15 cellular contexts compared by ENCODE assay signal in genomic region chr1:53580739-53581475, GRCh38.
"Had no signal": no experiment of that assay in that cellular context is flagged by ENCODE, and none has a peak within 500 bp of the region (broad histone marks: within the 10 kb centered on the region; RNA-seq: fewer than 3 reads in every experiment).

No MANE protein-coding gene starts in this region.

- H3K4me3 Mint-ChIP-seq: activated CD8-positive, alpha-beta T cell treated with anti-CD3 and anti-CD28 coated beads, Interleukin-2, amount 10 ng/mL, durations not matched to agents 7 days and 5 days; activated naive CD8-positive, alpha-beta T cell treated with anti-CD3 and anti-CD28 coated beads, Interleukin-2, amount 50 U/mL, for 24 hours; stimulated activated effector memory CD8-positive, alpha-beta T cell treated with anti-CD3 and anti-CD28 coated beads, Interleukin-12 subunit alpha, Interleukin-12 subunit beta, amount 100 ng/mL, for 72 hours had no signal

- H3K27me3 Mint-ChIP-seq: activated naive CD8-positive, alpha-beta T cell treated with anti-CD3 and anti-CD28 coated beads, Interleukin-2, amount 50 U/mL, for 24 hours had no signal

- ATAC-seq: activated CD8-positive, alpha-beta T cell treated with anti-CD3 and anti-CD28 coated beads, Interleukin-2, amount 10 ng/mL, durations not matched to agents 7 days and 5 days; activated naive CD8-positive, alpha-beta T cell treated with anti-CD3 and anti-CD28 coated beads, Interleukin-2, amount 50 U/mL, for 24 hours; heart left ventricle had no signal

- H3K4me3 ChIP-seq: cardiac muscle cell, colonic mucosa, heart left ventricle, right atrium auricular region, smooth muscle cell, tibial artery had no signal

- H3K27ac ChIP-seq: cardiac muscle cell, colonic mucosa, heart left ventricle, right atrium auricular region, tibial artery, VCaP had no signal

- H3K9me3 Mint-ChIP-seq: activated naive CD8-positive, alpha-beta T cell treated with anti-CD3 and anti-CD28 coated beads, Interleukin-2, amount 50 U/mL, for 24 hours; activated T-helper 2 cell treated with anti-CD3 and anti-CD28 coated beads, Interferon-gamma antibody, Interleukin-2, Interleukin-4, amounts not matched to agents 10 μg/mL and 5 μg/mL and 100 μg/mL, durations not matched to agents 14 hours and 24 hours and 36 hours; stimulated activated effector memory CD8-positive, alpha-beta T cell treated with anti-CD3 and anti-CD28 coated beads, Interleukin-12 subunit alpha, Interleukin-12 subunit beta, amount 100 ng/mL, for 72 hours had no signal

- H3K36me3 ChIP-seq: cardiac muscle cell, colonic mucosa, heart left ventricle, right atrium auricular region, tibial artery had no signal

- DNase-seq: activated CD4-positive, alpha-beta T cell treated with anti-CD3 and anti-CD28 coated beads for 4 hours; activated CD8-positive, alpha-beta T cell treated with anti-CD3 and anti-CD28 coated beads, Interleukin-2, amount 10 ng/mL, durations not matched to agents 7 days and 5 days; activated naive CD8-positive, alpha-beta T cell treated with anti-CD3 and anti-CD28 coated beads, Interleukin-2, amount 50 U/mL, for 24 hours; colonic mucosa; foreskin melanocyte; kidney glomerular epithelial cell; T-helper 1 cell had no signal

- H3K27ac Mint-ChIP-seq: activated CD8-positive, alpha-beta T cell treated with anti-CD3 and anti-CD28 coated beads, Interleukin-2, amount 10 ng/mL, durations not matched to agents 7 days and 5 days; activated naive CD8-positive, alpha-beta T cell treated with anti-CD3 and anti-CD28 coated beads, Interleukin-2, amount 50 U/mL, for 24 hours; activated T-helper 2 cell treated with anti-CD3 and anti-CD28 coated beads, Interferon-gamma antibody, Interleukin-2, Interleukin-4, amounts not matched to agents 10 μg/mL and 5 μg/mL and 100 μg/mL, durations not matched to agents 14 hours and 24 hours and 36 hours; stimulated activated effector memory CD8-positive, alpha-beta T cell treated with anti-CD3 and anti-CD28 coated beads, Interleukin-12 subunit alpha, Interleukin-12 subunit beta, amount 100 ng/mL, for 72 hours had no signal

- H3K4me2 ChIP-seq: smooth muscle cell had no signal

- H3K4me1 ChIP-seq: colonic mucosa, right atrium auricular region, tibial artery had no signal

- H3K36me3 Mint-ChIP-seq: stimulated activated effector memory CD8-positive, alpha-beta T cell treated with anti-CD3 and anti-CD28 coated beads, Interleukin-12 subunit alpha, Interleukin-12 subunit beta, amount 100 ng/mL, for 72 hours had no signal

- H3K9me3 ChIP-seq: colonic mucosa, heart left ventricle, right atrium auricular region, tibial artery had no signal

- H3K27me3 ChIP-seq: cardiac muscle cell, colonic mucosa, right atrium auricular region had no signal
